Comparison of ENCODE assay signal across 8 cellular contexts in genomic region chr6:113854531-113855499, GRCh38. TPM values are rescaled to one million over a fixed set of nuclear protein-coding genes. Genes with fewer than 3 reads are reported as not detected.
A peak's percentile ranks its signal among the peaks of the same experiment; 100 is the strongest.
DNase-seq lines count a peak whose midpoint lies in the region; TF ChIP-seq lines count a peak whose summit lies in the region.

No MANE protein-coding gene starts in this region.

- 2% methylated on average over 56 of the region's 56 CpGs for WGBS in thymus

- H3K36me3 ChIP-seq in thymus (ENCODE audit: control insufficient read depth, insufficient read depth), result no peaks in the 10 kb centered on the region

- peaks cover 10% of the 10 kb centered on the region for H3K4me1 ChIP-seq in thymus (ENCODE audit: control insufficient read depth, insufficient read depth, low read length)

- no peaks in the 10 kb centered on the region for H3K9me3 ChIP-seq in thymus (ENCODE audit: control insufficient read depth)

- peak overlapping the region; percentile 100 for H3K4me3 ChIP-seq in AG10803 (ENCODE audit: low read length)
- peak overlapping the region; percentile 79 for H3K4me3 ChIP-seq in thymus (ENCODE audit: low read length)

- H3K27ac ChIP-seq in epithelial cell of prostate (peak overlapping the region; percentile 97), thymus (ENCODE audit: low read depth) (peak overlapping the region; percentile 89)

- DNase-seq in AG10803 (ENCODE audit: low read depth) (peak; percentile 92), GM13977 (ENCODE audit: low spot score) (peak; percentile 88), NCI-H128 (lab: John Stamatoyannopoulos, UW; ENCODE audit: unreplicated experiment) (peak; percentile 87), SKM-1 treated with dmso at 0.1 percent for 144 hours (lab: John Stamatoyannopoulos, UW; ENCODE audit: unreplicated experiment) (peak; percentile 51), epithelial cell of prostate (ENCODE audit: low read depth, low spot score) (no peak), medulla oblongata (ENCODE audit: extremely low spot score) (peak; percentile 88), GOT3 (lab: John Stamatoyannopoulos, UW) (no peak)

- peaks cover 2% of the 10 kb centered on the region for H3K27me3 ChIP-seq in thymus (ENCODE audit: control insufficient read depth, insufficient read depth)

- TF ChIP-seq CTCF in AG10803 (conservative IDR thresholded peaks at IDR 0.05; ENCODE audit: low read length) (peak; percentile 23; the same call in 1 of the 2 replicates), GM13977 (IDR thresholded peaks at IDR 0.05; ENCODE audit: extremely low read depth, insufficient read depth, missing control alignments) (peak; percentile 37)

- in situ Hi-C loops in GM13977 (cut with MboI; ENCODE audit: low pct_unique_long_range_greater_than_20kb, low sequenced_read_pairs, unreplicated experiment), result loop anchor here (10.0 kb wide), 1 partner anchor 220 kb away; no protein-coding TSS in a partner anchor

RNA-seq across cellular contexts. Expression of gene MARCKS, which starts 2.3 kb away (rescaled TPM):
- 87.5 TPM for polyA plus RNA-seq in thymus

Comparison
In these comparisons a context has a peak if more than half of its experiments do, and no peak if none do; other contexts are left out.
1. DNase-seq: peak in AG10803 (single experiment), GM13977 (single experiment), NCI-H128 (single experiment), SKM-1 treated with dmso at 0.1 percent for 144 hours (single experiment) and medulla oblongata (single experiment); none in epithelial cell of prostate (single experiment) and GOT3 (single experiment).